In the genomic region with DNA sequence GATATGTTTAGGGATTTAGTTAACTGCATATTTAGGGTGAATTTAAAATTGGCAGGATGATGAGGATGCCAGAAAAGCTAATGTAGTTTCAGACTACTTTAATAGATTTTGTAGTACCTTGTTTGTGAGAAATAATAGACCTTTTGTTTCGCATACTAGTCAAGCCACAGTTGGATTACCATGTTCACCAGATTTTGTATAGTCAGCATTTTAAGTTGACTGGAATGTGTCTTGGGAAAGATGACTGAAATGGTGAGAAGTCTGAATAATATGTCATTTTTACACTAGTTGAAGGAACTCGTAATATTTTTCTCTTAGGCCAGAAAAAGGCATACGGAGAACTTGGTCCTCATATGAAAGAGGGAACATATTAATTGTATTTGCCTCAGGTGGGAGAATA, we compare ENCODE assay signal across 17 cellular contexts.
"Had no signal": no experiment of that assay in that cellular context is flagged by ENCODE, and none has a peak within 500 bp of the region (broad histone marks: within the 10 kb centered on the region; RNA-seq: fewer than 3 reads in every experiment).

No MANE protein-coding gene starts in this region.

- H3K27me3 Mint-ChIP-seq: naive B cell; stimulated activated naive CD8-positive, alpha-beta T cell treated with anti-CD3 and anti-CD28 coated beads, Interleukin-15, amount 100 ng/mL, for 72 hours; type B pancreatic cell had no signal

- DNase-seq: activated CD4-positive, alpha-beta T cell treated with anti-CD3 and anti-CD28 coated beads, Interleukin-2, amount 50 U/mL, for 1 hour; amniotic stem cell; caudate nucleus; colonic mucosa; esophagus squamous epithelium; naive B cell; nucleus accumbens; posterior cingulate gyrus; stimulated activated CD4-positive, alpha-beta T cell treated with anti-CD3 and anti-CD28 coated beads, Interleukin-4, amount 100 ng/mL, for 24 hours; stimulated activated naive CD8-positive, alpha-beta T cell treated with anti-CD3 and anti-CD28 coated beads, Interleukin-15, amount 100 ng/mL, for 72 hours had no signal

- H3K4me3 Mint-ChIP-seq: naive B cell; stimulated activated naive CD8-positive, alpha-beta T cell treated with anti-CD3 and anti-CD28 coated beads, Interleukin-15, amount 100 ng/mL, for 72 hours; T-helper 1 cell treated with Interleukin-12 subunit alpha and Interleukin-12 subunit beta and Interleukin-4 antibody, amounts not matched to agents 30 μg/mL and 1 μg/mL, for 36 hours; type B pancreatic cell; WTC11 had no signal

- H2AFZ ChIP-seq: hepatocyte had no signal

- H3K79me2 ChIP-seq: hepatocyte had no signal

- H3K27ac ChIP-seq: colonic mucosa, esophagus squamous epithelium, hepatocyte, skin epidermis had no signal

- H3K4me2 ChIP-seq: hepatocyte had no signal

- FAIRE-seq: keratinocyte, TTC549 had no signal

- H3K9me3 ChIP-seq: colonic mucosa, esophagus squamous epithelium had no signal

- H3K4me3 ChIP-seq: colonic mucosa, esophagus squamous epithelium, hepatocyte, skin epidermis had no signal

- ATAC-seq: stimulated activated naive CD8-positive, alpha-beta T cell treated with anti-CD3 and anti-CD28 coated beads, Interleukin-15, amount 100 ng/mL, for 72 hours; WTC11 had no signal

- H3K36me3 ChIP-seq: colonic mucosa had no signal

- H3K4me1 ChIP-seq: colonic mucosa, esophagus squamous epithelium had no signal

- H3K27me3 ChIP-seq: colonic mucosa, esophagus squamous epithelium, hepatocyte had no signal

- H3K4me1 Mint-ChIP-seq: WTC11 had no signal

- H3K9me3 Mint-ChIP-seq: naive B cell; stimulated activated naive CD8-positive, alpha-beta T cell treated with anti-CD3 and anti-CD28 coated beads, Interleukin-15, amount 100 ng/mL, for 72 hours; T-helper 1 cell treated with Interleukin-12 subunit alpha and Interleukin-12 subunit beta and Interleukin-4 antibody, amounts not matched to agents 30 μg/mL and 1 μg/mL, for 36 hours; type B pancreatic cell; WTC11 had no signal

- H3K27ac Mint-ChIP-seq: T-helper 1 cell treated with Interleukin-12 subunit alpha and Interleukin-12 subunit beta and Interleukin-4 antibody, amounts not matched to agents 30 μg/mL and 1 μg/mL, for 36 hours; type B pancreatic cell; WTC11 had no signal
